ENCODE assay signal across 1 cellular context in the genomic region with DNA sequence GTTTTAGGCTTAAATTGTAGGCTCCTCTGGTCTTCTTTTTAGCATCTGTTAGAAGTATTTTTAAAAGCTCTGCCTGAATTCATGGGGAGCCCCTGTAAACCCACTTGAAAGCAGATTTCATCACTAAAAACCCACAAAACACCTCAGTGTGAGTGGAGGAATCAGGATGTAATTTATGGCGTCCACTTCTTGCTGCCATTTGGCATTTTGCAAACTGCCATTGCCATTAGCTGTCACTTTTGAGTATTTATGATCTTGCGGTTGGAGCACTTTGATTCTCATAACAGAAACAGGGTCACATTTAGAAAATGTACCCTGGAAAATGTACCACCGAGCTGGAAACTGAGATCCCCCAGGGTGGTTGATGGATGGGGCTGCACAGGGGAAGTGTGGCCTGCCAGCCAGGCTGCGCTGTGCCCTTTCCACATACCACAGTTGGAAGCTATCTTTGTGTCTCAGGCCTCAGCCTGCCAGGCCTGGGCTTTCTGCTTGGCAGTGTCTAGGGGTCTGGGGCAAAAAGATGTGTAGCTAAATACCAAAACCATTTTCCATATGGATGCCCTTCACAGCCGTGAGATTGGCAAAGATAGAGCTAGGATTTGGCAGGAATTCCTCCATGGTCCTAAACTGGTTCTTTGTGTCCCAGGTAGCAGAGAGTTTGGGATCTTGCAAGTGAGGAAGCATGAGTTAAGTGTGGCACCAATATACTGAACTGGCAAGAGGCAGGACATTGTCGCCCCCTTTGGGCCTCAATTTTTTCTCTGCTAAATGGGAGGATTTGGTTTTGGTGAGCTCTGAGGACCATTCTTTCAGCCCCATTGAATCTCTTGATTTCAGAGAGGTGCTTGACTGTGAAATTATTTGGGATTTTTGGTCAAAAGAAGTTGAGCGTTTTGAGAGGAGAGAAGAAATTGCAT.
TF ChIP-seq lines count a peak whose summit lies in the region.

No MANE protein-coding gene starts in this region.

TF ChIP-seq in GM23338, 12 proteins besides CTCF, POLR2A, EP300 and RAD21 (continued from another document):
- TF ChIP-seq, protein P1, sequence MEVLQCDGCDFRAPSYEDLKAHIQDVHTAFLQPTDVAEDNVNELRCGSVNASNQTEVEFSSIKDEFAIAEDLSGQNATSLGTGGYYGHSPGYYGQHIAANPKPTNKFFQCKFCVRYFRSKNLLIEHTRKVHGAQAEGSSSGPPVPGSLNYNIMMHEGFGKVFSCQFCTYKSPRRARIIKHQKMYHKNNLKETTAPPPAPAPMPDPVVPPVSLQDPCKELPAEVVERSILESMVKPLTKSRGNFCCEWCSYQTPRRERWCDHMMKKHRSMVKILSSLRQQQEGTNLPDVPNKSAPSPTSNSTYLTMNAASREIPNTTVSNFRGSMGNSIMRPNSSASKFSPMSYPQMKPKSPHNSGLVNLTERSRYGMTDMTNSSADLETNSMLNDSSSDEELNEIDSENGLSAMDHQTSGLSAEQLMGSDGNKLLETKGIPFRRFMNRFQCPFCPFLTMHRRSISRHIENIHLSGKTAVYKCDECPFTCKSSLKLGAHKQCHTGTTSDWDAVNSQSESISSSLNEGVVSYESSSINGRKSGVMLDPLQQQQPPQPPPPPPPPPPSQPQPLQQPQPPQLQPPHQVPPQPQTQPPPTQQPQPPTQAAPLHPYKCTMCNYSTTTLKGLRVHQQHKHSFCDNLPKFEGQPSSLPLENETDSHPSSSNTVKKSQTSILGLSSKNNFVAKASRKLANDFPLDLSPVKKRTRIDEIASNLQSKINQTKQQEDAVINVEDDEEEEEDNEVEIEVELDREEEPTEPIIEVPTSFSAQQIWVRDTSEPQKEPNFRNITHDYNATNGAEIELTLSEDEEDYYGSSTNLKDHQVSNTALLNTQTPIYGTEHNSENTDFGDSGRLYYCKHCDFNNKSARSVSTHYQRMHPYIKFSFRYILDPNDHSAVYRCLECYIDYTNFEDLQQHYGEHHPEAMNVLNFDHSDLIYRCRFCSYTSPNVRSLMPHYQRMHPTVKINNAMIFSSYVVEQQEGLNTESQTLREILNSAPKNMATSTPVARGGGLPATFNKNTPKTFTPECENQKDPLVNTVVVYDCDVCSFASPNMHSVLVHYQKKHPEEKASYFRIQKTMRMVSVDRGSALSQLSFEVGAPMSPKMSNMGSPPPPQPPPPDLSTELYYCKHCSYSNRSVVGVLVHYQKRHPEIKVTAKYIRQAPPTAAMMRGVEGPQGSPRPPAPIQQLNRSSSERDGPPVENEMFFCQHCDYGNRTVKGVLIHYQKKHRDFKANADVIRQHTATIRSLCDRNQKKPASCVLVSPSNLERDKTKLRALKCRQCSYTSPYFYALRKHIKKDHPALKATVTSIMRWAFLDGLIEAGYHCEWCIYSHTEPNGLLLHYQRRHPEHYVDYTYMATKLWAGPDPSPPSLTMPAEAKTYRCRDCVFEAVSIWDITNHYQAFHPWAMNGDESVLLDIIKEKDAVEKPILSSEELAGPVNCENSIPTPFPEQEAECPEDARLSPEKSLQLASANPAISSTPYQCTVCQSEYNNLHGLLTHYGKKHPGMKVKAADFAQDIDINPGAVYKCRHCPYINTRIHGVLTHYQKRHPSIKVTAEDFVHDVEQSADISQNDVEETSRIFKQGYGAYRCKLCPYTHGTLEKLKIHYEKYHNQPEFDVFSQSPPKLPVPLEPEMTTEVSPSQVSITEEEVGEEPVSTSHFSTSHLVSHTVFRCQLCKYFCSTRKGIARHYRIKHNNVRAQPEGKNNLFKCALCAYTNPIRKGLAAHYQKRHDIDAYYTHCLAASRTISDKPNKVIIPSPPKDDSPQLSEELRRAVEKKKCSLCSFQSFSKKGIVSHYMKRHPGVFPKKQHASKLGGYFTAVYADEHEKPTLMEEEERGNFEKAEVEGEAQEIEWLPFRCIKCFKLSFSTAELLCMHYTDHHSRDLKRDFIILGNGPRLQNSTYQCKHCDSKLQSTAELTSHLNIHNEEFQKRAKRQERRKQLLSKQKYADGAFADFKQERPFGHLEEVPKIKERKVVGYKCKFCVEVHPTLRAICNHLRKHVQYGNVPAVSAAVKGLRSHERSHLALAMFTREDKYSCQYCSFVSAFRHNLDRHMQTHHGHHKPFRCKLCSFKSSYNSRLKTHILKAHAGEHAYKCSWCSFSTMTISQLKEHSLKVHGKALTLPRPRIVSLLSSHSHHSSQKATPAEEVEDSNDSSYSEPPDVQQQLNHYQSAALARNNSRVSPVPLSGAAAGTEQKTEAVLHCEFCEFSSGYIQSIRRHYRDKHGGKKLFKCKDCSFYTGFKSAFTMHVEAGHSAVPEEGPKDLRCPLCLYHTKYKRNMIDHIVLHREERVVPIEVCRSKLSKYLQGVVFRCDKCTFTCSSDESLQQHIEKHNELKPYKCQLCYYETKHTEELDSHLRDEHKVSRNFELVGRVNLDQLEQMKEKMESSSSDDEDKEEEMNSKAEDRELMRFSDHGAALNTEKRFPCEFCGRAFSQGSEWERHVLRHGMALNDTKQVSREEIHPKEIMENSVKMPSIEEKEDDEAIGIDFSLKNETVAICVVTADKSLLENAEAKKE (CRISPR knock-in tag; IDR thresholded peaks at IDR 0.05): no peak
- TF ChIP-seq CREB1 (CRISPR knock-in tag; IDR thresholded peaks at IDR 0.05; ENCODE audit: low read depth): no peak
- no peak for TF ChIP-seq ETS1 (IDR thresholded peaks at IDR 0.05)
